In genomic region chrX:68454476-68455150, GRCh38 we compare ENCODE assay signal across 24 cellular contexts. TPM values are rescaled to one million over a fixed set of nuclear protein-coding genes. Genes with fewer than 3 reads are reported as not detected.
DNase-seq lines count a peak whose midpoint lies in the region; ATAC-seq, FAIRE-seq and TF ChIP-seq lines count a peak whose summit lies in the region.
"Had no signal": no experiment of that assay in that cellular context is flagged by ENCODE, and none has a peak within 500 bp of the region (broad histone marks: within the 10 kb centered on the region; RNA-seq: fewer than 3 reads in every experiment).

No MANE protein-coding gene starts in this region.

- DNase-seq in A549 (ENCODE audit: low read depth in 1 of 2, low spot score in 1 of 2) = peak in 1 of 2 experiments; percentile 56
- peak; percentile 32 for DNase-seq in osteocyte (ENCODE audit: extremely low spot score, unreplicated experiment)
- DNase-seq in DMS 273 (lab: John Stamatoyannopoulos, UW; ENCODE audit: unreplicated experiment) = no peak
- DNase-seq in globus pallidus (ENCODE audit: low spot score) = no peak
- DNase-seq in activated T-helper 1 cell treated with anti-CD3 and anti-CD28 coated beads, Interleukin-12 subunit alpha, Interleukin-12 subunit beta, Interleukin-2, Interleukin-4 antibody, amounts not matched to agents 30 ng/mL and 10 ng/mL and 1 ng/mL, durations not matched to agents 14 hours and 24 hours and 36 hours (ENCODE audit: low spot score) = no peak
- DNase-seq: ACHN, C1 segment of cervical spinal cord, GDM1, Karpas-422, MM.1S, NCI-H1092 treated with DMSO at 0.1 percent for 48 hours, NCI-H146, NCI-H2029 treated with DMSO at 0.1 percent for 48 hours, NCI-H446 treated with DMSO at 0.1 percent for 48 hours, RPMI8226, SHP77 treated with DMSO at 0.1 percent for 48 hours, SK-N-SH had no signal

- ATAC-seq in A549 = peak in 1 of 2 experiments; percentile 79; a peak in 3 of 6 replicates

- H3K36me3 Mint-ChIP-seq in osteocyte (ENCODE audit: unreplicated experiment) = no peaks in the 10 kb centered on the region
- no peaks in the 10 kb centered on the region for H3K36me3 Mint-ChIP-seq in activated T-helper 1 cell treated with anti-CD3 and anti-CD28 coated beads, Interleukin-12 subunit alpha, Interleukin-12 subunit beta, Interleukin-2, Interleukin-4 antibody, amounts not matched to agents 30 ng/mL and 10 ng/mL and 1 ng/mL, durations not matched to agents 14 hours and 24 hours and 36 hours (ENCODE audit: low read depth)
- H3K36me3 Mint-ChIP-seq: IgD-negative memory B cell had no signal

- no peak for TF ChIP-seq EP300 in A549 (IDR thresholded peaks at IDR 0.05)

- H3K36me3 ChIP-seq in HEK293 (ENCODE audit: control insufficient read depth in 2 of 2, insufficient read depth in 1 of 2, low read length in 2 of 2) = no peaks in the 10 kb centered on the region
- H3K36me3 ChIP-seq: HAP-1 had no signal

- H3K4me3 ChIP-seq in A549 (no peak overlapping the region), HEK293 (ENCODE audit: low read depth, low read length) (no peak overlapping the region)
- H3K4me3 ChIP-seq: HAP-1 had no signal

- no peaks in the 10 kb centered on the region for H3K27me3 Mint-ChIP-seq in osteocyte (ENCODE audit: unreplicated experiment)
- no peaks in the 10 kb centered on the region for H3K27me3 Mint-ChIP-seq in activated T-helper 1 cell treated with anti-CD3 and anti-CD28 coated beads, Interleukin-12 subunit alpha, Interleukin-12 subunit beta, Interleukin-2, Interleukin-4 antibody, amounts not matched to agents 30 ng/mL and 10 ng/mL and 1 ng/mL, durations not matched to agents 14 hours and 24 hours and 36 hours (ENCODE audit: insufficient read depth)
- H3K27me3 Mint-ChIP-seq: IgD-negative memory B cell had no signal

- FAIRE-seq in A549 (lab: Jason Lieb, UNC) (no peak), colon (lab: Jason Lieb, UNC) (peak; percentile 64)
- FAIRE-seq: D721Med, HTR-8/SVneo had no signal

- H3K4me2 ChIP-seq in A549 = peak overlapping the region; percentile 70
- H3K4me2 ChIP-seq: SK-N-SH had no signal

- intact Hi-C loops in activated T-helper 1 cell treated with anti-CD3 and anti-CD28 coated beads, Interleukin-12 subunit alpha, Interleukin-12 subunit beta, Interleukin-2, Interleukin-4 antibody, amounts not matched to agents 30 ng/mL and 10 ng/mL and 1 ng/mL, durations not matched to agents 14 hours and 24 hours and 36 hours (cut with micrococcal nuclease) = no loop called here

- H3K4me3 Mint-ChIP-seq in osteocyte (ENCODE audit: unreplicated experiment) = no peak overlapping the region
- H3K4me3 Mint-ChIP-seq in activated T-helper 1 cell treated with anti-CD3 and anti-CD28 coated beads, Interleukin-12 subunit alpha, Interleukin-12 subunit beta, Interleukin-2, Interleukin-4 antibody, amounts not matched to agents 30 ng/mL and 10 ng/mL and 1 ng/mL, durations not matched to agents 14 hours and 24 hours and 36 hours = no peak overlapping the region
- H3K4me3 Mint-ChIP-seq: IgD-negative memory B cell had no signal

- H3K4me1 Mint-ChIP-seq in osteocyte (ENCODE audit: unreplicated experiment) = no peaks in the 10 kb centered on the region
- H3K4me1 Mint-ChIP-seq in activated T-helper 1 cell treated with anti-CD3 and anti-CD28 coated beads, Interleukin-12 subunit alpha, Interleukin-12 subunit beta, Interleukin-2, Interleukin-4 antibody, amounts not matched to agents 30 ng/mL and 10 ng/mL and 1 ng/mL, durations not matched to agents 14 hours and 24 hours and 36 hours (ENCODE audit: low read depth) = no peaks in the 10 kb centered on the region
- H3K4me1 Mint-ChIP-seq: IgD-negative memory B cell had no signal

- H3K27ac ChIP-seq in A549 (peak overlapping the region; percentile 45 to 75), HEK293 (ENCODE audit: extremely low read depth, low read depth, low read length) (no peak overlapping the region)

- H3K4me1 ChIP-seq in A549 (peaks cover 13% of the 10 kb centered on the region), HEK293 (ENCODE audit: control insufficient read depth, insufficient read depth, low read length) (no peaks in the 10 kb centered on the region)

- TF ChIP-seq RAD21 in A549 (conservative IDR thresholded peaks at IDR 0.05 in 1 of 2, IDR thresholded peaks at IDR 0.05 in 1 of 2) = no peak

- TF ChIP-seq CTCF in A549 (IDR thresholded peaks at IDR 0.05) (no peak), HEK293 (tag by site-specific recombination; IDR thresholded peaks at IDR 0.05) (no peak), osteocyte (IDR thresholded peaks at IDR 0.05) (no peak)

- POLR2A ChIA-PET in A549 (lab: Yijun Ruan, JAX) (no interaction called here), HEK293 (lab: Yijun Ruan, JAX) (no interaction called here)

- CTCF ChIA-PET in A549 (lab: Yijun Ruan, JAX) = interaction anchor here (0.6 kb wide), 1 partner anchor 27 kb away, joined by 7 read pairs; no protein-coding TSS in a partner anchor
- CTCF ChIA-PET in HEK293 (lab: Yijun Ruan, JAX) = interaction anchor here (0.6 kb wide), 1 partner anchor 64 kb away, joined by 3 read pairs; no protein-coding TSS in a partner anchor

- peaks cover 4% of the 10 kb centered on the region for H3K9me3 Mint-ChIP-seq in osteocyte (ENCODE audit: unreplicated experiment)
- H3K9me3 Mint-ChIP-seq in activated T-helper 1 cell treated with anti-CD3 and anti-CD28 coated beads, Interleukin-12 subunit alpha, Interleukin-12 subunit beta, Interleukin-2, Interleukin-4 antibody, amounts not matched to agents 30 ng/mL and 10 ng/mL and 1 ng/mL, durations not matched to agents 14 hours and 24 hours and 36 hours = no peaks in the 10 kb centered on the region
- H3K9me3 Mint-ChIP-seq: IgD-negative memory B cell had no signal

- 23% methylated on average over 8 of the region's 8 CpGs for WGBS in A549 (ENCODE audit: missing lambda C conversion rate)

- H3K27ac Mint-ChIP-seq in osteocyte (ENCODE audit: unreplicated experiment) = no peak overlapping the region
- no peak overlapping the region for H3K27ac Mint-ChIP-seq in activated T-helper 1 cell treated with anti-CD3 and anti-CD28 coated beads, Interleukin-12 subunit alpha, Interleukin-12 subunit beta, Interleukin-2, Interleukin-4 antibody, amounts not matched to agents 30 ng/mL and 10 ng/mL and 1 ng/mL, durations not matched to agents 14 hours and 24 hours and 36 hours
- H3K27ac Mint-ChIP-seq: IgD-negative memory B cell had no signal

- no peaks in the 10 kb centered on the region for H3K9me3 ChIP-seq in A549
- no peaks in the 10 kb centered on the region; the same call in 1 of the 2 replicates for H3K9me3 ChIP-seq in HEK293 (ENCODE audit: control insufficient read depth, insufficient read depth, low read depth, low read length)
- H3K9me3 ChIP-seq: HAP-1, SK-N-SH had no signal

- TF ChIP-seq POLR2A in A549 (IDR thresholded peaks at IDR 0.05; ENCODE audit: low read length) = no peak

TF ChIP-seq in A549, 52 proteins besides CTCF, POLR2A, EP300 and RAD21:
- TF ChIP-seq CHD4 (IDR thresholded peaks at IDR 0.05; ENCODE audit: borderline replicate concordance) (no peak), GATA3 (IDR thresholded peaks at IDR 0.05; ENCODE audit: borderline replicate concordance) (peak; percentile 57)

TF ChIP-seq in HEK293, 187 proteins besides CTCF, POLR2A, EP300 and RAD21 (continues in another document):
- TF ChIP-seq KLF7 (tag by site-specific recombination; IDR thresholded peaks at IDR 0.05; ENCODE audit: borderline replicate concordance) (no peak), ZNF501 (tag by site-specific recombination; IDR thresholded peaks at IDR 0.05) (no peak), ZNF280D (tag by site-specific recombination; IDR thresholded peaks at IDR 0.05) (no peak)

RNA-seq across cellular contexts. Expression of gene OPHN1, which starts 21.3 kb away (rescaled TPM):
- polyA plus RNA-seq in A549 (2011; rRNA removed) = 3.9 and 5.7 TPM in 2 replicates
- 0.37 and 0.76 TPM in 2 replicates for polyA plus RNA-seq in A549 (2012; cell fraction: cytosol; rRNA removed)
- 0.61 and 0.87 TPM in 2 replicates for polyA plus RNA-seq in A549 (2012; cell fraction: nucleus; rRNA removed)
- 1.7 to 2.0 TPM (median 2.0 TPM) in 3 replicates for polyA plus RNA-seq in A549 (2017; fragmentation: RNase III; extraction: RNeasy Plus Mini Kit Qiagen cat#74134 plus additional on column Dnase treatment)
- 12.1 and 12.3 TPM in 2 replicates for polyA minus RNA-seq in A549 (2011; rRNA and poly(A)+ RNA removed)
- 10.4 and 10.9 TPM in 2 replicates for total RNA-seq in osteocyte
- 0.03 and 0.05 TPM in 2 replicates for total RNA-seq in activated T-helper 1 cell treated with anti-CD3 and anti-CD28 coated beads, Interleukin-12 subunit alpha, Interleukin-12 subunit beta, Interleukin-2, Interleukin-4 antibody, amounts not matched to agents 30 ng/mL and 10 ng/mL and 1 ng/mL, durations not matched to agents 14 hours and 24 hours and 36 hours
- total RNA-seq: OCI-LY7 had no signal
- polyA plus RNA-seq: IgD-negative memory B cell had no signal

RNA-seq across cellular contexts. Expression of gene YIPF6, which starts 44.2 kb away (rescaled TPM):
- polyA plus RNA-seq in A549 (2011; rRNA removed) (58.9 and 59.2 TPM in 2 replicates), A549 (2017; fragmentation: RNase III; extraction: RNeasy Plus Mini Kit Qiagen cat#74134 plus additional on column Dnase treatment) (26.6 to 27.8 TPM (median 26.9 TPM) in 3 replicates)
- 7.8 and 9.6 TPM in 2 replicates for polyA plus RNA-seq in A549 (2012; cell fraction: cytosol; rRNA removed)
- polyA plus RNA-seq in A549 (2012; cell fraction: nucleus; rRNA removed) = 2.7 and 5.7 TPM in 2 replicates
- 22.9 and 24.3 TPM in 2 replicates for polyA minus RNA-seq in A549 (2011; rRNA and poly(A)+ RNA removed)
- total RNA-seq in osteocyte = 38.5 and 40.0 TPM in 2 replicates
- total RNA-seq in activated T-helper 1 cell treated with anti-CD3 and anti-CD28 coated beads, Interleukin-12 subunit alpha, Interleukin-12 subunit beta, Interleukin-2, Interleukin-4 antibody, amounts not matched to agents 30 ng/mL and 10 ng/mL and 1 ng/mL, durations not matched to agents 14 hours and 24 hours and 36 hours = 20.5 and 23.6 TPM in 2 replicates

Comparison
In these comparisons a context has a peak if more than half of its experiments do, and no peak if none do; other contexts are left out.
1. RNA of gene OPHN1, which starts 21.3 kb away (total RNA-seq): 10.4 to 10.9 TPM in osteocyte; 0.03 to 0.05 TPM in activated T-helper 1 cell treated with anti-CD3 and anti-CD28 coated beads, Interleukin-12 subunit alpha, Interleukin-12 subunit beta, Interleukin-2, Interleukin-4 antibody, amounts not matched to agents 30 ng/mL and 10 ng/mL and 1 ng/mL, durations not matched to agents 14 hours and 24 hours and 36 hours; every median in the first group is over 10 times any median in the second.